8 cellular contexts compared by ENCODE assay signal in genomic region chr1:169601096-169601881, GRCh38. TPM values are rescaled to one million over a fixed set of nuclear protein-coding genes. Genes with fewer than 3 reads are reported as not detected.
DNase-seq lines count a peak whose midpoint lies in the region; ATAC-seq and TF ChIP-seq lines count a peak whose summit lies in the region.

No MANE protein-coding gene starts in this region.

- no peaks in the 10 kb centered on the region for H3K79me2 ChIP-seq in Karpas-422 (ENCODE audit: low read length)

- no peak overlapping the region for H2AFZ ChIP-seq in Karpas-422 (ENCODE audit: low read length)

- H4K20me1 ChIP-seq in Karpas-422 (ENCODE audit: insufficient read depth, low read depth, low read length): no peaks in the 10 kb centered on the region

- intact Hi-C loops in uterus (cut with DNase I; ENCODE audit: low total_unique reads): no loop called here

- no peak overlapping the region for H3K9ac ChIP-seq in Karpas-422 (ENCODE audit: low read length)

- peak overlapping the region in 1 of 2 donors; percentile 15 for H3K4me3 Mint-ChIP-seq in activated T-cell treated with anti-CD3 and anti-CD28 coated beads, Interleukin-2, amount 50 U/mL, for 72 hours
- H3K4me3 Mint-ChIP-seq in activated naive CD8-positive, alpha-beta T cell treated with anti-CD3 and anti-CD28 coated beads, Interleukin-2, amount 10 ng/mL, durations not matched to agents 7 days and 5 days: no peak overlapping the region
- H3K4me3 Mint-ChIP-seq in activated CD8-positive, alpha-beta memory T cell treated with anti-CD3 and anti-CD28 coated beads, Interleukin-2, amount 10 ng/mL, durations not matched to agents 7 days and 5 days: no peak overlapping the region

- H3K4me3 ChIP-seq in Karpas-422 (ENCODE audit: low read length): no peak overlapping the region
- H3K4me3 ChIP-seq in uterus: no peak overlapping the region

- H3K4me1 ChIP-seq in Karpas-422 (ENCODE audit: low read length) (no peaks in the 10 kb centered on the region), uterus (no peaks in the 10 kb centered on the region)

- ATAC-seq in activated T-cell treated with anti-CD3 and anti-CD28 coated beads, Interleukin-2, amount 50 U/mL, for 72 hours (replicated peaks in 1 of 2): no peak
- no peak for ATAC-seq in activated naive CD8-positive, alpha-beta T cell treated with anti-CD3 and anti-CD28 coated beads, Interleukin-2, amount 10 ng/mL, durations not matched to agents 7 days and 5 days (ENCODE audit: low read depth)
- ATAC-seq in activated CD8-positive, alpha-beta memory T cell treated with anti-CD3 and anti-CD28 coated beads, Interleukin-2, amount 10 ng/mL, durations not matched to agents 7 days and 5 days: no peak
- ATAC-seq in HG03097 (IDR thresholded peaks at IDR 0.05; ENCODE audit: low FRiP score, unreplicated experiment): no peak

- no peaks in the 10 kb centered on the region for H3K36me3 Mint-ChIP-seq in activated T-cell treated with anti-CD3 and anti-CD28 coated beads, Interleukin-2, amount 50 U/mL, for 72 hours (ENCODE audit: insufficient read depth in 2 of 2)
- no peaks in the 10 kb centered on the region for H3K36me3 Mint-ChIP-seq in activated naive CD8-positive, alpha-beta T cell treated with anti-CD3 and anti-CD28 coated beads, Interleukin-2, amount 10 ng/mL, durations not matched to agents 7 days and 5 days
- H3K36me3 Mint-ChIP-seq in activated CD8-positive, alpha-beta memory T cell treated with anti-CD3 and anti-CD28 coated beads, Interleukin-2, amount 10 ng/mL, durations not matched to agents 7 days and 5 days: peaks cover 3% of the 10 kb centered on the region

- no peaks in the 10 kb centered on the region for H3K9me3 Mint-ChIP-seq in activated T-cell treated with anti-CD3 and anti-CD28 coated beads, Interleukin-2, amount 50 U/mL, for 72 hours
- no peaks in the 10 kb centered on the region for H3K9me3 Mint-ChIP-seq in activated naive CD8-positive, alpha-beta T cell treated with anti-CD3 and anti-CD28 coated beads, Interleukin-2, amount 10 ng/mL, durations not matched to agents 7 days and 5 days
- H3K9me3 Mint-ChIP-seq in activated CD8-positive, alpha-beta memory T cell treated with anti-CD3 and anti-CD28 coated beads, Interleukin-2, amount 10 ng/mL, durations not matched to agents 7 days and 5 days (ENCODE audit: low read depth): no peaks in the 10 kb centered on the region

- H3K27me3 ChIP-seq in Karpas-422 (ENCODE audit: low read length) (no peaks in the 10 kb centered on the region), uterus (no peaks in the 10 kb centered on the region)

- H3K9me3 ChIP-seq in Karpas-422 (ENCODE audit: low read length) (no peaks in the 10 kb centered on the region), uterus (no peaks in the 10 kb centered on the region)

- H3K9me2 ChIP-seq in Karpas-422 (replicated peaks; ENCODE audit: insufficient read depth, low read length): no peaks in the 10 kb centered on the region

- DNase-seq in activated T-cell treated with anti-CD3 and anti-CD28 coated beads, Interleukin-2, amount 50 U/mL, for 72 hours: no peak
- DNase-seq in activated T-cell treated with anti-CD3 and anti-CD28 coated beads for 4 hours: no peak
- DNase-seq in Karpas-422: peak; percentile 59
- DNase-seq in activated naive CD8-positive, alpha-beta T cell treated with anti-CD3 and anti-CD28 coated beads, Interleukin-2, amount 10 ng/mL, durations not matched to agents 7 days and 5 days: no peak
- DNase-seq in iris pigment epithelial cell (ENCODE audit: low read depth): peak; percentile 21
- DNase-seq in uterus: no peak
- no peak for DNase-seq in activated CD8-positive, alpha-beta memory T cell treated with anti-CD3 and anti-CD28 coated beads, Interleukin-2, amount 10 ng/mL, durations not matched to agents 7 days and 5 days

- TF ChIP-seq POLR2A in uterus (IDR thresholded peaks at IDR 0.05): no peak

- peaks cover 60% of the 10 kb centered on the region for H3K4me1 Mint-ChIP-seq in activated T-cell treated with anti-CD3 and anti-CD28 coated beads, Interleukin-2, amount 50 U/mL, for 72 hours (ENCODE audit: low read depth)
- H3K4me1 Mint-ChIP-seq in activated naive CD8-positive, alpha-beta T cell treated with anti-CD3 and anti-CD28 coated beads, Interleukin-2, amount 10 ng/mL, durations not matched to agents 7 days and 5 days: peaks cover 33% of the 10 kb centered on the region
- peaks cover 30% of the 10 kb centered on the region for H3K4me1 Mint-ChIP-seq in activated CD8-positive, alpha-beta memory T cell treated with anti-CD3 and anti-CD28 coated beads, Interleukin-2, amount 10 ng/mL, durations not matched to agents 7 days and 5 days

- no peaks in the 10 kb centered on the region for H3K36me3 ChIP-seq in Karpas-422 (ENCODE audit: insufficient read depth, low read length)
- H3K36me3 ChIP-seq in uterus: no peaks in the 10 kb centered on the region

- no peaks in the 10 kb centered on the region for H3K27me3 Mint-ChIP-seq in activated T-cell treated with anti-CD3 and anti-CD28 coated beads, Interleukin-2, amount 50 U/mL, for 72 hours (ENCODE audit: low read depth)
- H3K27me3 Mint-ChIP-seq in activated naive CD8-positive, alpha-beta T cell treated with anti-CD3 and anti-CD28 coated beads, Interleukin-2, amount 10 ng/mL, durations not matched to agents 7 days and 5 days: no peaks in the 10 kb centered on the region
- peaks cover 16% of the 10 kb centered on the region for H3K27me3 Mint-ChIP-seq in activated CD8-positive, alpha-beta memory T cell treated with anti-CD3 and anti-CD28 coated beads, Interleukin-2, amount 10 ng/mL, durations not matched to agents 7 days and 5 days

- CTCF ChIA-PET in activated CD8-positive, alpha-beta memory T cell treated with anti-CD3 and anti-CD28 coated beads, Interleukin-2, amount 10 ng/mL, durations not matched to agents 7 days and 5 days (lab: Charles Lee): interaction anchor here (0.9 to 5.1 kb wide), 23 partner anchors 9 to 208 kb away, joined by 3 to 77 read pairs (median 6); partner anchors contain the start of gene F5

- TF ChIP-seq CTCF in uterus (IDR thresholded peaks at IDR 0.05): peak in 3 of 4 experiments; percentile 2 to 32 (median 21)

- H3K4me2 ChIP-seq in Karpas-422 (ENCODE audit: low read depth, low read length, poor library complexity, severe bottlenecking): no peak overlapping the region

- POLR2A ChIA-PET in activated naive CD8-positive, alpha-beta T cell treated with anti-CD3 and anti-CD28 coated beads, Interleukin-2, amount 10 ng/mL, durations not matched to agents 7 days and 5 days (lab: Charles Lee): interaction anchor here (1.3 to 2.8 kb wide), 4 partner anchors 92 to 111 kb away, joined by 3 to 29 read pairs (median 9); no protein-coding TSS in a partner anchor

- H3K27ac ChIP-seq in Karpas-422 (ENCODE audit: low read length) (no peak overlapping the region), uterus (no peak overlapping the region)

- peak overlapping the region; percentile 30 for H3K27ac Mint-ChIP-seq in activated T-cell treated with anti-CD3 and anti-CD28 coated beads, Interleukin-2, amount 50 U/mL, for 72 hours
- peak overlapping the region; percentile 35 for H3K27ac Mint-ChIP-seq in activated naive CD8-positive, alpha-beta T cell treated with anti-CD3 and anti-CD28 coated beads, Interleukin-2, amount 10 ng/mL, durations not matched to agents 7 days and 5 days
- no peak overlapping the region for H3K27ac Mint-ChIP-seq in activated CD8-positive, alpha-beta memory T cell treated with anti-CD3 and anti-CD28 coated beads, Interleukin-2, amount 10 ng/mL, durations not matched to agents 7 days and 5 days

RNA-seq across cellular contexts. Expression of gene F5, which starts 15.0 kb away (rescaled TPM):
- total RNA-seq in activated T-cell treated with anti-CD3 and anti-CD28 coated beads, Interleukin-2, amount 50 U/mL, for 72 hours: 10 to 100 TPM; 37.4 to 81.5 TPM
- not detected in 2 replicates for total RNA-seq in Karpas-422 (2014; rRNA removed; shearing (Covaris generic); ENCODE audit: low replicate concordance)
- 1 to 10 TPM in 1 of 2 experiments, under 1 TPM in 1; 0.99 to 1.3 TPM for total RNA-seq in activated naive CD8-positive, alpha-beta T cell treated with anti-CD3 and anti-CD28 coated beads, Interleukin-2, amount 10 ng/mL, durations not matched to agents 7 days and 5 days
- 1 to 10 TPM in 1 of 4 donors, under 1 TPM in 2, not detected in 1; under 0.01 to 1.3 (median 0.43) TPM for total RNA-seq in uterus
- total RNA-seq in activated CD8-positive, alpha-beta memory T cell treated with anti-CD3 and anti-CD28 coated beads, Interleukin-2, amount 10 ng/mL, durations not matched to agents 7 days and 5 days: 10 to 100 TPM in 1 of 2 experiments, 1 to 10 TPM in 1; 3.1 to 14.0 TPM

RNA-seq across cellular contexts. Expression of gene SELP, which starts 28.6 kb away (rescaled TPM):
- total RNA-seq in activated T-cell treated with anti-CD3 and anti-CD28 coated beads, Interleukin-2, amount 50 U/mL, for 72 hours: 1 to 10 TPM; 1.6 to 3.6 TPM
- not detected in 2 replicates for total RNA-seq in Karpas-422 (2014; rRNA removed; shearing (Covaris generic); ENCODE audit: low replicate concordance)
- total RNA-seq in activated naive CD8-positive, alpha-beta T cell treated with anti-CD3 and anti-CD28 coated beads, Interleukin-2, amount 10 ng/mL, durations not matched to agents 7 days and 5 days: under 1 TPM; 0.45 to 0.83 TPM
- total RNA-seq in uterus: 10 to 100 TPM in 3 of 4 donors, 1 to 10 TPM in 1; 6.8 to 32.3 (median 27.4) TPM
- total RNA-seq in activated CD8-positive, alpha-beta memory T cell treated with anti-CD3 and anti-CD28 coated beads, Interleukin-2, amount 10 ng/mL, durations not matched to agents 7 days and 5 days: under 1 TPM in 1 of 2 experiments, not detected in 1; 0.18 TPM

Comparison
In these comparisons a context has a peak if more than half of its experiments do, and no peak if none do; other contexts are left out.
1. DNase-seq: peak in Karpas-422 (single experiment) and iris pigment epithelial cell (single experiment); none in activated T-cell treated with anti-CD3 and anti-CD28 coated beads, Interleukin-2, amount 50 U/mL, for 72 hours (0 of 2), activated T-cell treated with anti-CD3 and anti-CD28 coated beads for 4 hours (single experiment), activated naive CD8-positive, alpha-beta T cell treated with anti-CD3 and anti-CD28 coated beads, Interleukin-2, amount 10 ng/mL, durations not matched to agents 7 days and 5 days (single experiment), uterus (0 of 2) and activated CD8-positive, alpha-beta memory T cell treated with anti-CD3 and anti-CD28 coated beads, Interleukin-2, amount 10 ng/mL, durations not matched to agents 7 days and 5 days (single experiment).